9 cellular contexts compared by ENCODE assay signal in the genomic region with DNA sequence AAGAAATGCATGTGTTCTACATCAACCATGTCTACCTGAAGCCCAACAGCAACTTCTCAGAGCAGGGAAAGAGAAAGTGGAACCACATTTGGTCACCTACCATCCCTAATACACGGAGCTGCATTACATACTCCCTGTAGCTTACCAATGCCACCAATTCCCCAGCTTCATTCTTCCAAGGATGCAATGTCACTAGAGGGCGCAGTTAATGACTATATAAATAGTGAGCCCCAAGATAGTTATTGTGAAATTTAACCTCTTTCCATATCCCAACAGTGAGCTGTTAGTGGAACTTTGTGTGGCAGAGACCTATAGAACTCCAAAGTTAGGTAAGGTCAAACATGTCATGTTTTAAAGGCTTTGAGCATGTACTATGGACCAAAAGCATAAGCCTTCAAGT.
A peak's percentile ranks its signal among the peaks of the same experiment; 100 is the strongest.
DNase-seq lines count a peak whose midpoint lies in the region; ATAC-seq, FAIRE-seq and TF ChIP-seq lines count a peak whose summit lies in the region.
"Had no signal": no experiment of that assay in that cellular context is flagged by ENCODE, and none has a peak within 500 bp of the region (broad histone marks: within the 10 kb centered on the region; RNA-seq: fewer than 3 reads in every experiment).

No MANE protein-coding gene starts in this region.

- FAIRE-seq in GM19239 (lab: Jason Lieb, UNC), result peak; percentile 54

- H3K4me3 ChIP-seq in A673 (ENCODE audit: low read depth, low read length, poor library complexity, severe bottlenecking), result no peak overlapping the region
- no peak overlapping the region for H3K4me3 ChIP-seq in Panc1 (ENCODE audit: low read depth in 2 of 2, low read length in 2 of 2)
- H3K4me3 ChIP-seq in fibroblast of the aortic adventitia (ENCODE audit: low read depth, low read length), result no peak overlapping the region
- no peak overlapping the region for H3K4me3 ChIP-seq in esophagus squamous epithelium
- no peak overlapping the region for H3K4me3 ChIP-seq in body of pancreas

- intact Hi-C loops in A673 (cut with micrococcal nuclease; ENCODE audit: unreplicated experiment), result loop anchor here (5.0 to 10.0 kb wide), 2 partner anchors 113 to 556 kb away; no protein-coding TSS in a partner anchor
- intact Hi-C loops in Panc1 (cut with micrococcal nuclease; ENCODE audit: unreplicated experiment), result no loop called here
- intact Hi-C loops in esophagus squamous epithelium (cut with DNase I), result no loop called here
- intact Hi-C loops in body of pancreas (cut with DNase I), result no loop called here

- H3K27ac ChIP-seq in A673 (ENCODE audit: low read depth, low read length, poor library complexity, severe bottlenecking) (no peak overlapping the region), Panc1 (ENCODE audit: low read length) (no peak overlapping the region), esophagus squamous epithelium (no peak overlapping the region), body of pancreas (no peak overlapping the region)

- DNase-seq in A673 (ENCODE audit: low spot score), result peak; percentile 62
- no peak for DNase-seq in GM19239 (ENCODE audit: insufficient read length, low spot score)
- DNase-seq in Panc1 (ENCODE audit: low read depth, low spot score), result peak; percentile 2
- DNase-seq in fibroblast of the aortic adventitia (ENCODE audit: low read depth), result peak; percentile 49
- no peak for DNase-seq in esophagus squamous epithelium (lab: John Stamatoyannopoulos, UW)
- no peak for DNase-seq in DMS153 (lab: John Stamatoyannopoulos, UW)
- no peak for DNase-seq in body of pancreas
- DNase-seq: activated CD8-positive, alpha-beta memory T cell treated with anti-CD3 and anti-CD28 coated beads, Interleukin-2, amount 50 U/mL, for 48 hours had no signal

- H3K4me1 ChIP-seq in A673 (ENCODE audit: insufficient read depth, low read length, poor library complexity, severe bottlenecking) (peaks cover 8% of the 10 kb centered on the region), Panc1 (ENCODE audit: control insufficient read depth, insufficient read depth, low read length) (no peaks in the 10 kb centered on the region), esophagus squamous epithelium (no peaks in the 10 kb centered on the region), body of pancreas (no peaks in the 10 kb centered on the region)

- H3K27me3 ChIP-seq in A673 (replicated peaks; ENCODE audit: insufficient read depth, low read depth, low read length, poor library complexity) (no peaks in the 10 kb centered on the region), Panc1 (ENCODE audit: control insufficient read depth, insufficient read depth, low read length) (no peaks in the 10 kb centered on the region), esophagus squamous epithelium (no peaks in the 10 kb centered on the region), body of pancreas (no peaks in the 10 kb centered on the region)

- H3K36me3 ChIP-seq in A673 (ENCODE audit: insufficient read depth, low read length, poor library complexity, severe bottlenecking) (no peaks in the 10 kb centered on the region), Panc1 (ENCODE audit: control insufficient read depth, insufficient read depth, low read length) (no peaks in the 10 kb centered on the region), esophagus squamous epithelium (no peaks in the 10 kb centered on the region), body of pancreas (replicated peaks in 1 of 2; ENCODE audit: insufficient read depth in 1 of 2, low read depth in 2 of 2) (no peaks in the 10 kb centered on the region)

- in situ Hi-C loops in Panc1 (cut with HindIII; ENCODE audit: low pct_unique_long_range_greater_than_20kb, low sequenced_read_pairs), result no loop called here

- no peak for TF ChIP-seq POLR2A in esophagus squamous epithelium (IDR thresholded peaks at IDR 0.05)
- TF ChIP-seq POLR2A in body of pancreas (IDR thresholded peaks at IDR 0.05), result no peak

- TF ChIP-seq CTCF in A673 (conservative IDR thresholded peaks at IDR 0.05; ENCODE audit: low read depth, low read length) (peak; percentile 69), Panc1 (IDR thresholded peaks at IDR 0.05) (peak; percentile 52), fibroblast of the aortic adventitia (IDR thresholded peaks at IDR 0.05; ENCODE audit: insufficient read depth, low read length) (peak; percentile 36), esophagus squamous epithelium (IDR thresholded peaks at IDR 0.05) (peak in 3 of 6 experiments; percentile 8 to 36 (median 35)), body of pancreas (IDR thresholded peaks at IDR 0.05) (peak in 1 of 7 experiments; percentile 14)

- 69% methylated on average over 2 of the region's 2 CpGs for WGBS in esophagus squamous epithelium, 2 donors
- WGBS in body of pancreas, 2 donors, result 51 to 58% methylated on average over 2 of the region's 2 CpGs

- ATAC-seq in Panc1, result no peak
- ATAC-seq in HG02571 (IDR thresholded peaks at IDR 0.05; ENCODE audit: unreplicated experiment), result no peak
- no peak for ATAC-seq in body of pancreas

- CTCF ChIA-PET in A673 (lab: Charles Lee), result interaction anchor here (0.6 to 1.5 kb wide), 6 partner anchors 10 to 391 kb away, joined by 3 to 8 read pairs (median 3); no protein-coding TSS in a partner anchor
- CTCF ChIA-PET in Panc1 (lab: Charles Lee), result no interaction called here

- POLR2A ChIA-PET in A673 (lab: Charles Lee; ENCODE audit: low non-redundant PET), result interaction anchor here (0.6 kb wide), 1 partner anchor 1966 kb away, joined by 5 read pairs; no protein-coding TSS in a partner anchor
- POLR2A ChIA-PET in Panc1 (lab: Charles Lee), result no interaction called here

- H3K9me3 ChIP-seq in A673 (ENCODE audit: low read depth, low read length, poor library complexity, severe bottlenecking), result peaks cover 6% of the 10 kb centered on the region
- H3K9me3 ChIP-seq in Panc1 (ENCODE audit: control insufficient read depth, insufficient read depth, low read depth, low read length), result no peaks in the 10 kb centered on the region
- H3K9me3 ChIP-seq in esophagus squamous epithelium, result no peaks in the 10 kb centered on the region
- peaks cover 0 to 5% (median 0%) of the 10 kb centered on the region in 3 donors for H3K9me3 ChIP-seq in body of pancreas

- BruUV-seq in A673 (replicated peaks; lab: Mats Ljungman, UMichigan), result no TSS peak
- BruUV-seq in Panc1 (replicated peaks; lab: Mats Ljungman, UMichigan), result no TSS peak

Comparison
In these comparisons a context has a peak if more than half of its experiments do, and no peak if none do; other contexts are left out.
1. DNase-seq: peak in A673 (single experiment), Panc1 (single experiment) and fibroblast of the aortic adventitia (single experiment); none in GM19239 (single experiment), esophagus squamous epithelium (single experiment), DMS153 (single experiment) and body of pancreas (0 of 4).